Comparison of ENCODE assay signal across 8 cellular contexts in genomic region chrX:129982300-129983246, GRCh38. TPM values are rescaled to one million over a fixed set of nuclear protein-coding genes. Genes with fewer than 3 reads are reported as not detected.
DNase-seq lines count a peak whose midpoint lies in the region; ATAC-seq and TF ChIP-seq lines count a peak whose summit lies in the region.

Gene BCORL1 (plus strand): TSS chrX:129982635. CDS start chrX:130005232, 22,597 bp downstream.

- POLR2A ChIA-PET in CD8-positive, alpha-beta T cell (lab: Charles Lee), result interaction anchor here (0.7 to 2.3 kb wide), 2 partner anchors 21 to 211 kb away, joined by 3 to 9 read pairs; no protein-coding TSS in a partner anchor

- H3K4me1 ChIP-seq in CD8-positive, alpha-beta T cell (ENCODE audit: insufficient read depth, low read length), result peaks cover 4% of the 10 kb centered on the region
- no peaks in the 10 kb centered on the region for H3K4me1 ChIP-seq in right lobe of liver

- WGBS in right lobe of liver (ENCODE audit: insufficient coverage, low coverage, low lambda C conversion rate, missing lambda C conversion rate), result 23% methylated on average over 56 of the region's 74 CpGs

- no peaks in the 10 kb centered on the region for H3K9me3 Mint-ChIP-seq in CD8-positive, alpha-beta T cell

- no peaks in the 10 kb centered on the region for H3K36me3 ChIP-seq in CD8-positive, alpha-beta T cell (ENCODE audit: insufficient read depth, low read length)
- H3K36me3 ChIP-seq in right lobe of liver, result no peaks in the 10 kb centered on the region

- H3K27ac ChIP-seq in CD8-positive, alpha-beta T cell (ENCODE audit: low read depth, low read length), result peak within 1 kb of the TSS; percentile 27
- H3K27ac ChIP-seq in dorsolateral prefrontal cortex, result peak within 1 kb of the TSS in 38 of 59 donors; percentile 6 to 79 (median 57)
- peak within 1 kb of the TSS in 2 of 3 donors; percentile 29 to 46 for H3K27ac ChIP-seq in right lobe of liver

- H3K9me3 ChIP-seq in CD8-positive, alpha-beta T cell (ENCODE audit: low read length), result no peaks in the 10 kb centered on the region
- H3K9me3 ChIP-seq in right lobe of liver, result no peaks in the 10 kb centered on the region

- H3K4me3 ChIP-seq in CD8-positive, alpha-beta T cell (ENCODE audit: low read depth, low read length), result peak within 1 kb of the TSS; percentile 59
- H3K4me3 ChIP-seq in dorsolateral prefrontal cortex (peak within 1 kb of the TSS in 7 of 59 donors; percentile 14 to 63 (median 51)), right lobe of liver (peak within 1 kb of the TSS in 1 of 3 donors; percentile 45)

- peak within 1 kb of the TSS; percentile 71 for H3K27ac Mint-ChIP-seq in CD8-positive, alpha-beta T cell

- peak; percentile 76 to 90 (median 81) for DNase-seq in CD8-positive, alpha-beta T cell
- DNase-seq in NCI-H748 (lab: John Stamatoyannopoulos, UW; ENCODE audit: unreplicated experiment) (peak; percentile 95), dorsolateral prefrontal cortex (peak; percentile 81 to 94 (median 90)), right lobe of liver (peak; percentile 91 to 93 (median 92))
- peak; percentile 83 to 85 for DNase-seq in activated CD4-positive, alpha-beta T cell treated with anti-CD3 and anti-CD28 coated beads, Interleukin-2, amount 50 U/mL, for 48 hours
- DNase-seq in stimulated activated CD4-positive, alpha-beta T cell treated with anti-CD3 and anti-CD28 coated beads, Interleukin-4, amount 100 ng/mL, for 48 hours (ENCODE audit: low read depth in 2 of 2), result peak; percentile 75 to 83

- no peak within 1 kb of the TSS for H3K4me3 Mint-ChIP-seq in CD8-positive, alpha-beta T cell

- peak; percentile 69 for TF ChIP-seq POLR2A in right lobe of liver (IDR thresholded peaks at IDR 0.05)

- ATAC-seq in CD8-positive, alpha-beta T cell, result peak; percentile 88
- ATAC-seq in GM19452 (IDR thresholded peaks at IDR 0.05; ENCODE audit: unreplicated experiment) (peak; percentile 90), HG03565 (IDR thresholded peaks at IDR 0.05; ENCODE audit: unreplicated experiment) (peak; percentile 94), right lobe of liver (peak; percentile 93 to 94 (median 93))

- intact Hi-C loops in CD8-positive, alpha-beta T cell (cut with DNase I, micrococcal nuclease), result loop anchor here (1.0 to 10.0 kb wide), 9 partner anchors 21 to 285 kb away; partner anchors contain the start of genes ELF4 (in 1 of the 2), RAB33A (in 1 of the 2), SASH3 (in 1 of the 2) and ZNF280C (in 1 of the 2)
- intact Hi-C loops in dorsolateral prefrontal cortex (cut with DNase I), result loop anchor here (1.0 to 5.0 kb wide), 4 partner anchors 50 to 188 kb away; partner anchors contain the start of gene RAB33A (in 1 of the 2)
- intact Hi-C loops in right lobe of liver (cut with DNase I), result no loop called here

- H3K27me3 ChIP-seq in CD8-positive, alpha-beta T cell (ENCODE audit: insufficient read depth, low read length), result no peaks in the 10 kb centered on the region
- peaks cover 0 to 28% (median 0%) of the 10 kb centered on the region in 45 donors for H3K27me3 ChIP-seq in dorsolateral prefrontal cortex
- H3K27me3 ChIP-seq in right lobe of liver, result no peaks in the 10 kb centered on the region

- TF ChIP-seq CTCF in CD8-positive, alpha-beta T cell (IDR thresholded peaks at IDR 0.05), result no peak
- peak in 13 of 56 donors; percentile 5 to 31 (median 14) for TF ChIP-seq CTCF in dorsolateral prefrontal cortex (IDR thresholded peaks at IDR 0.05 in 54 of 56, conservative IDR thresholded peaks at IDR 0.05 in 2 of 56; ENCODE audit: low read depth in 1 of 56, partially characterized antibody in 56 of 56)
- no peak for TF ChIP-seq CTCF in right lobe of liver (IDR thresholded peaks at IDR 0.05)

- CTCF ChIA-PET in CD8-positive, alpha-beta T cell (lab: Charles Lee), result interaction anchor here (0.6 to 1.5 kb wide), 2 partner anchors 49 to 54 kb away, joined by 3 read pairs; no protein-coding TSS in a partner anchor

- peaks cover 27% of the 10 kb centered on the region for H3K4me1 Mint-ChIP-seq in CD8-positive, alpha-beta T cell (ENCODE audit: low read depth)

- no peaks in the 10 kb centered on the region for H3K27me3 Mint-ChIP-seq in CD8-positive, alpha-beta T cell (ENCODE audit: low read depth)

- peaks cover 2% of the 10 kb centered on the region for H3K36me3 Mint-ChIP-seq in CD8-positive, alpha-beta T cell

RNA-seq across cellular contexts. Expression of gene BCORL1, which starts in this region (rescaled TPM):
- 1 to 10 TPM; 2.1 to 2.4 TPM for total RNA-seq in CD8-positive, alpha-beta T cell
- 10 to 100 TPM in 118 of 120 experiments, 1 to 10 TPM in 2; 8.6 to 20.7 (median 13.9) TPM for total RNA-seq in dorsolateral prefrontal cortex
- 1 to 10 TPM; 2.7 to 9.0 (median 4.8) TPM for total RNA-seq in right lobe of liver

Comparison
In these comparisons a context has a peak if more than half of its experiments do, and no peak if none do; other contexts are left out.
1. intact Hi-C loops: an anchor here in CD8-positive, alpha-beta T cell (1.0 to 10.0 kb wide) and dorsolateral prefrontal cortex (1.0 to 5.0 kb wide); none called in right lobe of liver.